In the genomic region with DNA sequence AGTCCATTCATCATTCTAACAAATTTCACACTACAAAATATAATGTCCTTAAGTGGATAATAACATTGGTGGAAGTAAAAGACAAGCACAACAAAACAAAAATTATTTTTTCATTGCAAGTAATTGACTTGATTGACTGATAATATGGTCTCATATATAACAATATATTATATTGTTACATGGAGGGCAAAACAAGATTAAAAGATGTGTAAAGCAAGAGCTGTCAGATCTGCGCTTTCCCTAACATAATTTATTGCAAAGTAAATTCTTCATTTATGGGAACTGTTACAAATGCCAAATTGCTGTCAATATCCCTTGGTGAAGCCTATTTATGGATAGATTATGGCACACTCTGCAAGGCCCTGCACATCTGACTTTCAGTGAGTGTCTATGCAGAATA, we compare ENCODE assay signal across 23 cellular contexts.
"Had no signal": no experiment of that assay in that cellular context is flagged by ENCODE, and none has a peak within 500 bp of the region (broad histone marks: within the 10 kb centered on the region; RNA-seq: fewer than 3 reads in every experiment).

No MANE protein-coding gene starts in this region.

- H3K4me1 ChIP-seq: left ventricle myocardium inferior, lower lobe of right lung, prostate gland, thyroid gland, vagina had no signal

- H3K9me3 ChIP-seq: left ventricle myocardium inferior, lower lobe of right lung, prostate gland, sigmoid colon, stomach, thyroid gland, vagina had no signal

- H3K27me3 ChIP-seq: dorsolateral prefrontal cortex, sigmoid colon, stomach, thyroid gland, vagina had no signal

- ATAC-seq: left colon; lower lobe of right lung; naive thymus-derived CD8-positive, alpha-beta T cell; right cardiac atrium; stimulated activated effector memory CD8-positive, alpha-beta T cell treated with anti-CD3 and anti-CD28 coated beads, Interleukin-12 subunit alpha, Interleukin-12 subunit beta, amount 100 ng/mL, for 72 hours had no signal

- DNase-seq: dorsolateral prefrontal cortex; effector CD4-positive, alpha-beta T cell; hypothalamus; immature natural killer cell; islet precursor cell; kidney glomerular epithelial cell; left colon; left ventricle myocardium inferior; lower lobe of right lung; naive thymus-derived CD8-positive, alpha-beta T cell; nephron progenitor cell; nucleus accumbens; right cardiac atrium; sigmoid colon; stimulated activated CD4-positive, alpha-beta T cell treated with anti-CD3 and anti-CD28 coated beads, Interleukin-2, amount 100 ng/mL, for 24 hours; stimulated activated CD4-positive, alpha-beta T cell treated with anti-CD3 and anti-CD28 coated beads, Interleukin-4, amount 100 ng/mL, for 24 hours; stimulated activated naive CD4-positive, alpha-beta T cell treated with Interleukin-2 at 50 U/mL for 16 hours; stomach; thyroid gland; trophoblast cell had no signal

- H3K36me3 ChIP-seq: left ventricle myocardium inferior, lower lobe of right lung, prostate gland, sigmoid colon, stomach, thyroid gland, vagina had no signal

- H3K4me3 ChIP-seq: dorsolateral prefrontal cortex, left ventricle myocardium inferior, lower lobe of right lung, prostate gland, sigmoid colon, stomach, thyroid gland, vagina had no signal

- H3K27ac ChIP-seq: dorsolateral prefrontal cortex, left ventricle myocardium inferior, lower lobe of right lung, prostate gland, sigmoid colon, stomach, thyroid gland, vagina had no signal
